22 cellular contexts compared by ENCODE assay signal in genomic region chr9:133109931-133110650, GRCh38. TPM values are rescaled to one million over a fixed set of nuclear protein-coding genes. Genes with fewer than 3 reads are reported as not detected.
A peak's percentile ranks its signal among the peaks of the same experiment; 100 is the strongest.
DNase-seq lines count a peak whose midpoint lies in the region; ATAC-seq and TF ChIP-seq lines count a peak whose summit lies in the region.
"Had no signal": no experiment of that assay in that cellular context is flagged by ENCODE, and none has a peak within 500 bp of the region (broad histone marks: within the 10 kb centered on the region; RNA-seq: fewer than 3 reads in every experiment).

No MANE protein-coding gene starts in this region.

- peak overlapping the region; percentile 65 for H3K27ac Mint-ChIP-seq in activated T-helper 1 cell treated with anti-CD3 and anti-CD28 coated beads, Interleukin-12 subunit alpha, Interleukin-12 subunit beta, Interleukin-2, Interleukin-4 antibody, amounts not matched to agents 30 ng/mL and 10 ng/mL and 1 ng/mL, durations not matched to agents 14 hours and 24 hours and 36 hours
- H3K27ac Mint-ChIP-seq: activated naive CD8-positive, alpha-beta T cell had no signal

- H3K4me1 ChIP-seq in lower lobe of right lung (peaks cover 33% of the 10 kb centered on the region), upper lobe of right lung (peaks cover 32% of the 10 kb centered on the region)

- no peaks in the 10 kb centered on the region for H3K27me3 Mint-ChIP-seq in activated T-helper 1 cell treated with anti-CD3 and anti-CD28 coated beads, Interleukin-12 subunit alpha, Interleukin-12 subunit beta, Interleukin-2, Interleukin-4 antibody, amounts not matched to agents 30 ng/mL and 10 ng/mL and 1 ng/mL, durations not matched to agents 14 hours and 24 hours and 36 hours (ENCODE audit: insufficient read depth)
- H3K27me3 Mint-ChIP-seq: activated naive CD8-positive, alpha-beta T cell; brain; stimulated activated naive B cell treated with anti-CD40 and anti-IgM and Interleukin-4, amounts not matched to agents 10 μg/mL and 1 μg/mL and 100 μg/mL, for 72 hours had no signal

- H3K27ac ChIP-seq in lower lobe of right lung (no peak overlapping the region), upper lobe of right lung (no peak overlapping the region)
- H3K27ac ChIP-seq: pancreas, tibial nerve had no signal

- TF ChIP-seq CTCF in lower lobe of right lung (IDR thresholded peaks at IDR 0.05) (no peak), upper lobe of right lung (IDR thresholded peaks at IDR 0.05) (no peak)

- intact Hi-C loops in left cardiac atrium (cut with DNase I): no loop called here
- intact Hi-C loops in left ventricle myocardium superior (cut with micrococcal nuclease): no loop called here
- intact Hi-C loops in activated T-helper 1 cell treated with anti-CD3 and anti-CD28 coated beads, Interleukin-12 subunit alpha, Interleukin-12 subunit beta, Interleukin-2, Interleukin-4 antibody, amounts not matched to agents 30 ng/mL and 10 ng/mL and 1 ng/mL, durations not matched to agents 14 hours and 24 hours and 36 hours (cut with micrococcal nuclease): loop anchor here (10.0 kb wide), 1 partner anchor 65 kb away; no protein-coding TSS in a partner anchor
- intact Hi-C loops in lower lobe of right lung (cut with DNase I): no loop called here
- intact Hi-C loops in upper lobe of right lung (cut with DNase I): no loop called here

- peaks cover 24% of the 10 kb centered on the region for H3K36me3 Mint-ChIP-seq in activated T-helper 1 cell treated with anti-CD3 and anti-CD28 coated beads, Interleukin-12 subunit alpha, Interleukin-12 subunit beta, Interleukin-2, Interleukin-4 antibody, amounts not matched to agents 30 ng/mL and 10 ng/mL and 1 ng/mL, durations not matched to agents 14 hours and 24 hours and 36 hours (ENCODE audit: low read depth)

- H3K27me3 ChIP-seq in lower lobe of right lung (ENCODE audit: low read depth) (no peaks in the 10 kb centered on the region), upper lobe of right lung (no peaks in the 10 kb centered on the region)
- H3K27me3 ChIP-seq: MG63, pancreas, tibial nerve had no signal

- peak; percentile 15 for DNase-seq in left cardiac atrium
- DNase-seq in left ventricle myocardium superior: no peak
- DNase-seq in activated T-helper 1 cell treated with anti-CD3 and anti-CD28 coated beads, Interleukin-12 subunit alpha, Interleukin-12 subunit beta, Interleukin-2, Interleukin-4 antibody, amounts not matched to agents 30 ng/mL and 10 ng/mL and 1 ng/mL, durations not matched to agents 14 hours and 24 hours and 36 hours (ENCODE audit: low spot score): no peak
- DNase-seq in lower lobe of right lung: peak; percentile 26
- peak; percentile 28 for DNase-seq in upper lobe of right lung
- no peak for DNase-seq in NCI-H82 treated with DMSO at 0.1 percent for 48 hours (lab: John Stamatoyannopoulos, UW; ENCODE audit: unreplicated experiment)
- DNase-seq: activated CD4-positive, alpha-beta T cell treated with anti-CD3 and anti-CD28 coated beads for 4 hours; activated T-cell treated with anti-CD3 and anti-CD28 coated beads for 4 hours; dermis blood vessel endothelial cell; mammary epithelial cell; MG63; NCI-H146; NCI-H2171 treated with DMSO at 0.1 percent for 48 hours; SHP77; stimulated activated CD4-positive, alpha-beta T cell treated with anti-CD3 and anti-CD28 coated beads, Interleukin-1b, Interleukin-23, amount 100 ng/mL, for 48 hours; stimulated activated naive B cell treated with anti-CD40 and anti-IgM and Interleukin-4, amounts not matched to agents 10 μg/mL and 1 μg/mL and 100 μg/mL, for 72 hours had no signal

- peaks cover 28% of the 10 kb centered on the region for H3K4me1 Mint-ChIP-seq in activated T-helper 1 cell treated with anti-CD3 and anti-CD28 coated beads, Interleukin-12 subunit alpha, Interleukin-12 subunit beta, Interleukin-2, Interleukin-4 antibody, amounts not matched to agents 30 ng/mL and 10 ng/mL and 1 ng/mL, durations not matched to agents 14 hours and 24 hours and 36 hours (ENCODE audit: low read depth)

- ATAC-seq in left cardiac atrium: no peak
- ATAC-seq in left ventricle myocardium superior: no peak
- no peak for ATAC-seq in lower lobe of right lung
- no peak for ATAC-seq in upper lobe of right lung
- ATAC-seq in esophagus mucosa: no peak
- ATAC-seq: GM12878; pancreas; stimulated activated naive B cell treated with anti-CD40 and anti-IgM and Interleukin-4, amounts not matched to agents 10 μg/mL and 1 μg/mL and 100 μg/mL, for 72 hours had no signal

- no peak overlapping the region for H3K4me3 Mint-ChIP-seq in activated T-helper 1 cell treated with anti-CD3 and anti-CD28 coated beads, Interleukin-12 subunit alpha, Interleukin-12 subunit beta, Interleukin-2, Interleukin-4 antibody, amounts not matched to agents 30 ng/mL and 10 ng/mL and 1 ng/mL, durations not matched to agents 14 hours and 24 hours and 36 hours
- H3K4me3 Mint-ChIP-seq: activated naive CD8-positive, alpha-beta T cell; brain; stimulated activated naive B cell treated with anti-CD40 and anti-IgM and Interleukin-4, amounts not matched to agents 10 μg/mL and 1 μg/mL and 100 μg/mL, for 72 hours had no signal

- peaks cover 68% of the 10 kb centered on the region for H3K36me3 ChIP-seq in lower lobe of right lung
- peaks cover 64% of the 10 kb centered on the region for H3K36me3 ChIP-seq in upper lobe of right lung

- H3K9me3 ChIP-seq in lower lobe of right lung: no peaks in the 10 kb centered on the region
- H3K9me3 ChIP-seq in upper lobe of right lung: no peaks in the 10 kb centered on the region
- H3K9me3 ChIP-seq: MG63, pancreas, tibial nerve had no signal

- H3K9me3 Mint-ChIP-seq in activated T-helper 1 cell treated with anti-CD3 and anti-CD28 coated beads, Interleukin-12 subunit alpha, Interleukin-12 subunit beta, Interleukin-2, Interleukin-4 antibody, amounts not matched to agents 30 ng/mL and 10 ng/mL and 1 ng/mL, durations not matched to agents 14 hours and 24 hours and 36 hours: no peaks in the 10 kb centered on the region
- H3K9me3 Mint-ChIP-seq: brain; stimulated activated naive B cell treated with anti-CD40 and anti-IgM and Interleukin-4, amounts not matched to agents 10 μg/mL and 1 μg/mL and 100 μg/mL, for 72 hours had no signal

- H3K4me3 ChIP-seq in lower lobe of right lung (no peak overlapping the region), upper lobe of right lung (no peak overlapping the region)
- H3K4me3 ChIP-seq: GM12878, MG63, pancreas, tibial nerve had no signal

RNA-seq across cellular contexts. Expression of gene RALGDS, which starts 10.9 kb away (rescaled TPM):
- total RNA-seq in left cardiac atrium: 10 to 100 TPM; 27.0 to 29.3 TPM
- 33.1 TPM for total RNA-seq in left ventricle myocardium superior
- total RNA-seq in activated T-helper 1 cell treated with anti-CD3 and anti-CD28 coated beads, Interleukin-12 subunit alpha, Interleukin-12 subunit beta, Interleukin-2, Interleukin-4 antibody, amounts not matched to agents 30 ng/mL and 10 ng/mL and 1 ng/mL, durations not matched to agents 14 hours and 24 hours and 36 hours: 88.7 and 94.4 TPM in 2 replicates
- 71.1 TPM for total RNA-seq in lower lobe of right lung
- total RNA-seq in upper lobe of right lung: 66.3 TPM
- total RNA-seq in esophagus mucosa: 35.0 TPM

RNA-seq across cellular contexts. Expression of gene CEL, which starts 48.3 kb away (rescaled TPM):
- total RNA-seq in left cardiac atrium (1 to 10 TPM; 2.5 to 8.8 TPM), left ventricle myocardium superior (7.2 TPM), lower lobe of right lung (1.4 TPM), upper lobe of right lung (0.75 TPM), esophagus mucosa (2.4 TPM)
- total RNA-seq in activated T-helper 1 cell treated with anti-CD3 and anti-CD28 coated beads, Interleukin-12 subunit alpha, Interleukin-12 subunit beta, Interleukin-2, Interleukin-4 antibody, amounts not matched to agents 30 ng/mL and 10 ng/mL and 1 ng/mL, durations not matched to agents 14 hours and 24 hours and 36 hours: 1.8 and 2.0 TPM in 2 replicates

RNA-seq across cellular contexts. Expression of gene GBGT1, which starts 53.6 kb away (rescaled TPM):
- total RNA-seq in left cardiac atrium (10 to 100 TPM; 10.8 to 12.8 TPM), left ventricle myocardium superior (6.2 TPM), lower lobe of right lung (38.5 TPM), upper lobe of right lung (27.4 TPM), esophagus mucosa (2.0 TPM)
- total RNA-seq in activated T-helper 1 cell treated with anti-CD3 and anti-CD28 coated beads, Interleukin-12 subunit alpha, Interleukin-12 subunit beta, Interleukin-2, Interleukin-4 antibody, amounts not matched to agents 30 ng/mL and 10 ng/mL and 1 ng/mL, durations not matched to agents 14 hours and 24 hours and 36 hours: 8.6 and 9.4 TPM in 2 replicates

Comparison
In these comparisons a context has a peak if more than half of its experiments do, and no peak if none do; other contexts are left out.
1. DNase-seq: peak in left cardiac atrium (single experiment), lower lobe of right lung (single experiment) and upper lobe of right lung (single experiment); none in left ventricle myocardium superior (single experiment), activated T-helper 1 cell treated with anti-CD3 and anti-CD28 coated beads, Interleukin-12 subunit alpha, Interleukin-12 subunit beta, Interleukin-2, Interleukin-4 antibody, amounts not matched to agents 30 ng/mL and 10 ng/mL and 1 ng/mL, durations not matched to agents 14 hours and 24 hours and 36 hours (single experiment) and NCI-H82 treated with DMSO at 0.1 percent for 48 hours (single experiment).